ENCODE assay signal across 11 cellular contexts in the genomic region with DNA sequence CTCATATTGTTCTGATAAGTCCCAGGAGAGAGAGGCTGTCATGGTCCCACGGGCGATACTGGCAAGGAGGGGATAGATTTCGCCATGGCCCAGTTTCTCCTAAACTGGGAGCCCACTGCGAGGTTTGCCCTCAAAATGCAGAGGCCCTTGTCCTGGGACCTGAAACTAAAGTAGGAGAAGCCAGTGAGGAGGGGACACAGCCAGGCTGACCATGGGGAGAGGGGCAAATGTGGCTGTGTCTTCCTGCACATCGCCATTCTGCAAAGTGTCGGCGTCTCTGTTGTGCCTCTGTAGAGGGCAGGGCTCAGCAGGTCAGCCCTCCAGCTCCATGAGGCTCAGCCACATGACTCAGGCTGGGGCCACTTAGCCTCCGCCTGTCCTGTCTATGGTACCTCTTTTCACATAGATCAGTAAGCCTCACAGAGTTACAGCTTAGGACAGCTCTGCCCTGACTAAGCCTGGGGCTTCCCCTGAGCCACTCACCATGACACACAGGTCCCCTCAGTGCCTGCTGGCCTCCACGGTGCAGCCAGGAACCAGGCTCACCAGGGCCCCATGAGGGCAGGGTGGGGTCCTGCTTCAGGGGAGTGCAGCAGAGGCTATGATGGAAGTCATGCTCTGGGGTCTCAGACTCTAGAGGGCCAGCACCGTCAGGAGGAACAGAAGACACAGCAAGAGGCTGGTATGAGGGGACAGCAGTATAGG. TPM values are rescaled to one million over a fixed set of nuclear protein-coding genes. Genes with fewer than 3 reads are reported as not detected.
DNase-seq lines count a peak whose midpoint lies in the region; ATAC-seq and TF ChIP-seq lines count a peak whose summit lies in the region.
"Had no signal": no experiment of that assay in that cellular context is flagged by ENCODE, and none has a peak within 500 bp of the region (broad histone marks: within the 10 kb centered on the region; RNA-seq: fewer than 3 reads in every experiment).

No MANE protein-coding gene starts in this region.

- DNase-seq in activated naive CD4-positive, alpha-beta T cell treated with anti-CD3 and anti-CD28 coated beads, Interleukin-2, amount 50 U/mL, for 16 hours, result no peak
- DNase-seq in M059J (ENCODE audit: low read depth) (peak; percentile 54), erythroblast (lab: John Stamatoyannopoulos, UW) (no peak), NCI-H510A (lab: John Stamatoyannopoulos, UW) (no peak)
- DNase-seq in stimulated activated naive B cell treated with anti-CD40 and anti-IgM and Interleukin-4, amounts not matched to agents 10 μg/mL and 1 μg/mL and 100 μg/mL, for 72 hours, result peak; percentile 71
- DNase-seq in CD4-positive, alpha-beta memory T cell, result no peak
- DNase-seq: effector CD8-positive, alpha-beta T cell had no signal

- no peak overlapping the region for H3K4me3 ChIP-seq in CD4-positive, alpha-beta memory T cell (ENCODE audit: low read length in 2 of 2)

- H3K4me1 Mint-ChIP-seq in activated naive CD4-positive, alpha-beta T cell treated with anti-CD3 and anti-CD28 coated beads, Interleukin-2, amount 50 U/mL, for 24 hours, result no peaks in the 10 kb centered on the region
- H3K4me1 Mint-ChIP-seq in stimulated activated naive B cell treated with anti-CD40 and anti-IgM and Interleukin-4, amounts not matched to agents 10 μg/mL and 1 μg/mL and 100 μg/mL, for 72 hours, result peaks cover 20 to 35% of the 10 kb centered on the region in 2 donors
- H3K4me1 Mint-ChIP-seq in CD4-positive, alpha-beta memory T cell, result peaks cover 0 to 3% (median under 1%) of the 10 kb centered on the region in 4 donors

- no peaks in the 10 kb centered on the region for H3K36me3 ChIP-seq in CD4-positive, alpha-beta memory T cell (ENCODE audit: insufficient read depth, low read length)

- no peaks in the 10 kb centered on the region for H3K27me3 ChIP-seq in CD4-positive, alpha-beta memory T cell (ENCODE audit: insufficient read depth, low read length)

- POLR2A ChIA-PET in CD4-positive, alpha-beta memory T cell (lab: Charles Lee; ENCODE audit: partially characterized antibody), result no interaction called here

- intact Hi-C loops in CD4-positive, alpha-beta memory T cell (cut with micrococcal nuclease), result no loop called here

- H3K4me3 Mint-ChIP-seq in activated naive CD4-positive, alpha-beta T cell treated with anti-CD3 and anti-CD28 coated beads, Interleukin-2, amount 50 U/mL, for 24 hours, result no peak overlapping the region
- H3K4me3 Mint-ChIP-seq in stimulated activated naive B cell treated with anti-CD40 and anti-IgM and Interleukin-4, amounts not matched to agents 10 μg/mL and 1 μg/mL and 100 μg/mL, for 72 hours, result peak overlapping the region; percentile 52 to 77
- no peak overlapping the region for H3K4me3 Mint-ChIP-seq in CD4-positive, alpha-beta memory T cell

- H3K4me1 ChIP-seq in CD4-positive, alpha-beta memory T cell (ENCODE audit: insufficient read depth, low read length), result no peaks in the 10 kb centered on the region

- H3K27ac ChIP-seq in CD4-positive, alpha-beta memory T cell (ENCODE audit: low read depth, low read length), result no peak overlapping the region
- H3K27ac ChIP-seq: C4-2B had no signal

- H3K36me3 Mint-ChIP-seq in activated naive CD4-positive, alpha-beta T cell treated with anti-CD3 and anti-CD28 coated beads, Interleukin-2, amount 50 U/mL, for 24 hours, result no peaks in the 10 kb centered on the region
- H3K36me3 Mint-ChIP-seq in stimulated activated naive B cell treated with anti-CD40 and anti-IgM and Interleukin-4, amounts not matched to agents 10 μg/mL and 1 μg/mL and 100 μg/mL, for 72 hours, result peaks cover 1 to 14% of the 10 kb centered on the region in 2 donors
- peaks cover under 1 to 3% of the 10 kb centered on the region in 2 donors for H3K36me3 Mint-ChIP-seq in CD4-positive, alpha-beta memory T cell

- no peaks in the 10 kb centered on the region for H3K9me3 ChIP-seq in CD4-positive, alpha-beta memory T cell (ENCODE audit: control insufficient read depth in 1 of 2, low read length in 2 of 2)

- H3K27ac Mint-ChIP-seq in activated naive CD4-positive, alpha-beta T cell treated with anti-CD3 and anti-CD28 coated beads, Interleukin-2, amount 50 U/mL, for 24 hours, result peak overlapping the region; percentile 15
- peak overlapping the region; percentile 99 for H3K27ac Mint-ChIP-seq in stimulated activated naive B cell treated with anti-CD40 and anti-IgM and Interleukin-4, amounts not matched to agents 10 μg/mL and 1 μg/mL and 100 μg/mL, for 72 hours
- H3K27ac Mint-ChIP-seq in CD4-positive, alpha-beta memory T cell, result no peak overlapping the region

- CTCF ChIA-PET in CD4-positive, alpha-beta memory T cell (lab: Charles Lee; ENCODE audit: partially characterized antibody), result no interaction called here

- no peaks in the 10 kb centered on the region for H3K27me3 Mint-ChIP-seq in activated naive CD4-positive, alpha-beta T cell treated with anti-CD3 and anti-CD28 coated beads, Interleukin-2, amount 50 U/mL, for 24 hours
- no peaks in the 10 kb centered on the region for H3K27me3 Mint-ChIP-seq in stimulated activated naive B cell treated with anti-CD40 and anti-IgM and Interleukin-4, amounts not matched to agents 10 μg/mL and 1 μg/mL and 100 μg/mL, for 72 hours
- no peaks in the 10 kb centered on the region for H3K27me3 Mint-ChIP-seq in CD4-positive, alpha-beta memory T cell

- H3K9me3 Mint-ChIP-seq in activated naive CD4-positive, alpha-beta T cell treated with anti-CD3 and anti-CD28 coated beads, Interleukin-2, amount 50 U/mL, for 24 hours, result no peaks in the 10 kb centered on the region
- no peaks in the 10 kb centered on the region for H3K9me3 Mint-ChIP-seq in stimulated activated naive B cell treated with anti-CD40 and anti-IgM and Interleukin-4, amounts not matched to agents 10 μg/mL and 1 μg/mL and 100 μg/mL, for 72 hours
- H3K9me3 Mint-ChIP-seq in CD4-positive, alpha-beta memory T cell, result no peaks in the 10 kb centered on the region

- no peak for TF ChIP-seq POLR2A in erythroblast (IDR thresholded peaks at IDR 0.05; ENCODE audit: low read length)

- ATAC-seq in HG02623 (IDR thresholded peaks at IDR 0.05; ENCODE audit: unreplicated experiment), result peak; percentile 62
- ATAC-seq in stimulated activated naive B cell treated with anti-CD40 and anti-IgM and Interleukin-4, amounts not matched to agents 10 μg/mL and 1 μg/mL and 100 μg/mL, for 72 hours (replicated peaks), result peak; percentile 86 to 92
- ATAC-seq: HCT116 had no signal

RNA-seq across cellular contexts. Expression of gene PLXNA1, which starts 28.6 kb away (rescaled TPM):
- 10.1 and 23.1 TPM in 2 replicates for total RNA-seq in M059J (2014; rRNA removed; shearing (Covaris generic))
- 10 to 100 TPM; 18.9 to 21.3 TPM for total RNA-seq in CD4-positive, alpha-beta memory T cell
- 1 to 10 TPM in 1 of 2 donors, under 1 TPM in 1; 0.34 to 1.4 TPM for polyA plus RNA-seq in CD4-positive, alpha-beta memory T cell

Comparison
In these comparisons a context has a peak if more than half of its experiments do, and no peak if none do; other contexts are left out.
1. H3K27ac Mint-ChIP-seq: peak in activated naive CD4-positive, alpha-beta T cell treated with anti-CD3 and anti-CD28 coated beads, Interleukin-2, amount 50 U/mL, for 24 hours (single experiment) and stimulated activated naive B cell treated with anti-CD40 and anti-IgM and Interleukin-4, amounts not matched to agents 10 μg/mL and 1 μg/mL and 100 μg/mL, for 72 hours (single experiment); none in CD4-positive, alpha-beta memory T cell (0 of 7).
2. H3K4me3 Mint-ChIP-seq: peak in stimulated activated naive B cell treated with anti-CD40 and anti-IgM and Interleukin-4, amounts not matched to agents 10 μg/mL and 1 μg/mL and 100 μg/mL, for 72 hours (2 of 2); none in activated naive CD4-positive, alpha-beta T cell treated with anti-CD3 and anti-CD28 coated beads, Interleukin-2, amount 50 U/mL, for 24 hours (single experiment) and CD4-positive, alpha-beta memory T cell (0 of 8).
3. DNase-seq: peak in M059J (single experiment) and stimulated activated naive B cell treated with anti-CD40 and anti-IgM and Interleukin-4, amounts not matched to agents 10 μg/mL and 1 μg/mL and 100 μg/mL, for 72 hours (single experiment); none in activated naive CD4-positive, alpha-beta T cell treated with anti-CD3 and anti-CD28 coated beads, Interleukin-2, amount 50 U/mL, for 16 hours (single experiment), erythroblast (0 of 2), CD4-positive, alpha-beta memory T cell (0 of 5) and NCI-H510A (single experiment).